ENCODE assay signal across 17 cellular contexts in the genomic region with DNA sequence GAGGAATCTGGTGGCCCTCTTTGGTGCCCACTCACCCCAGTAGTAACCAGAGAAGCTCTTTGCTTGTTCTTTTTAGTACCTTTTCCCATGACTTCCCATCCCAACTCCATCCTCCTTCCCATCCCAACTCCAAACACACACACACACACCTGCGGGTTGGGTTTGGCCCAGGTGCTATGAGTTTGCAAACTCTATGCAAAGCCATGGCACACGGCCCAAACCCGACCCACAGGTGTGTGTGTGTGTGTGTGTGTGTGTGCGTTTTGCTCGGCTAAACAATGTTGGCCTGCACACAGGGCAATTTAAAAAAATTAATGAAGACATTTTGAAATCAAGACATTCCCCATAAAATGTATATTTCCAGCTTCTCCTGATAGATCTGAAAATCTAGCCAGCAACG.
DNase-seq lines count a peak whose midpoint lies in the region; ATAC-seq and TF ChIP-seq lines count a peak whose summit lies in the region.
"Had no signal": no experiment of that assay in that cellular context is flagged by ENCODE, and none has a peak within 500 bp of the region (broad histone marks: within the 10 kb centered on the region; RNA-seq: fewer than 3 reads in every experiment).

No MANE protein-coding gene starts in this region.

- H3K27ac ChIP-seq in A673 (ENCODE audit: low read depth, low read length, poor library complexity, severe bottlenecking) (peak overlapping the region; percentile 80), HEK293 (ENCODE audit: extremely low read depth, low read depth, low read length) (peak overlapping the region; percentile 54; the same call in 1 of the 2 replicates), psoas muscle (peak overlapping the region; percentile 75), testis (no peak overlapping the region)

- no peak for TF ChIP-seq POLR2A in testis (IDR thresholded peaks at IDR 0.05)

- H3K4me3 ChIP-seq in A673 (ENCODE audit: low read depth, low read length, poor library complexity, severe bottlenecking) (peak overlapping the region; percentile 11), HEK293 (ENCODE audit: low read depth, low read length) (no peak overlapping the region), psoas muscle (no peak overlapping the region), testis (no peak overlapping the region)
- H3K4me3 ChIP-seq: K562 had no signal

- TF ChIP-seq CTCF in A673 (conservative IDR thresholded peaks at IDR 0.05; ENCODE audit: low read depth, low read length) (no peak), HEK293 (tag by site-specific recombination; IDR thresholded peaks at IDR 0.05) (no peak), psoas muscle (IDR thresholded peaks at IDR 0.05) (no peak), testis (IDR thresholded peaks at IDR 0.05) (no peak)

- H3K9me3 ChIP-seq in A673 (ENCODE audit: low read depth, low read length, poor library complexity, severe bottlenecking) (no peaks in the 10 kb centered on the region), HEK293 (ENCODE audit: control insufficient read depth, insufficient read depth, low read depth, low read length) (no peaks in the 10 kb centered on the region), psoas muscle (no peaks in the 10 kb centered on the region), testis (no peaks in the 10 kb centered on the region)

- H3K27me3 ChIP-seq in A673 (replicated peaks; ENCODE audit: insufficient read depth, low read depth, low read length, poor library complexity) (no peaks in the 10 kb centered on the region), psoas muscle (ENCODE audit: insufficient read depth in 3 of 3, low read length in 2 of 3) (no peaks in the 10 kb centered on the region), testis (no peaks in the 10 kb centered on the region)

- H3K36me3 ChIP-seq in A673 (ENCODE audit: insufficient read depth, low read length, poor library complexity, severe bottlenecking), result no peaks in the 10 kb centered on the region
- H3K36me3 ChIP-seq in HEK293 (ENCODE audit: control insufficient read depth in 2 of 2, insufficient read depth in 1 of 2, low read length in 2 of 2), result no peaks in the 10 kb centered on the region
- H3K36me3 ChIP-seq in psoas muscle (ENCODE audit: insufficient read depth in 1 of 2, low read depth in 1 of 2), result no peaks in the 10 kb centered on the region
- H3K36me3 ChIP-seq in testis (ENCODE audit: low read depth, missing control alignments), result no peaks in the 10 kb centered on the region

- DNase-seq in A673 (ENCODE audit: low spot score), result no peak
- DNase-seq in RPMI8226, result peak; percentile 55
- no peak for DNase-seq in psoas muscle
- no peak for DNase-seq in dermis blood vessel endothelial cell
- no peak for DNase-seq in testis
- DNase-seq in NOMO-1 treated with dmso at 0.1 percent for 144 hours (lab: John Stamatoyannopoulos, UW; ENCODE audit: unreplicated experiment), result no peak
- DNase-seq: ACHN; CD8-positive, alpha-beta memory T cell; DMS79 treated with DMSO at 0.1 percent for 48 hours; GOT3; NCI-H187; NCI-H226; NK-92 treated with Interleukin-12 subunit alpha and Interleukin-12 subunit beta, amount 100 ng/mL, for 24 hours; SHP77 treated with DMSO at 0.1 percent for 48 hours had no signal

- POLR2A ChIA-PET in A673 (lab: Charles Lee; ENCODE audit: low non-redundant PET) (no interaction called here), HEK293 (lab: Yijun Ruan, JAX) (no interaction called here)

- intact Hi-C loops in A673 (cut with micrococcal nuclease; ENCODE audit: unreplicated experiment), result no loop called here
- intact Hi-C loops in psoas muscle (cut with DNase I), result loop anchor here in 1 of 2 donors (10.0 kb wide), 1 partner anchor 273 kb away; no protein-coding TSS in a partner anchor
- intact Hi-C loops in testis (cut with DNase I; ENCODE audit: low total_unique reads), result no loop called here

- CTCF ChIA-PET in A673 (lab: Charles Lee) (no interaction called here), HEK293 (lab: Yijun Ruan, JAX) (interaction anchor here (0.6 to 1.1 kb wide), 2 partner anchors 19 to 42 kb away, joined by 3 read pairs; no protein-coding TSS in a partner anchor)

- no peak for ATAC-seq in psoas muscle
- ATAC-seq: K562, SK-N-SH treated with all-trans-retinoic acid at 6 μM for 48 hours had no signal

- WGBS in psoas muscle, 3 donors, result 78 to 95% (median 82%) methylated on average over 6 of the region's 6 CpGs
- WGBS in testis, 2 donors, result 89 to 94% methylated on average over 6 of the region's 6 CpGs

- H3K4me1 ChIP-seq in A673 (ENCODE audit: insufficient read depth, low read length, poor library complexity, severe bottlenecking) (peaks cover 67% of the 10 kb centered on the region), HEK293 (ENCODE audit: control insufficient read depth, insufficient read depth, low read length) (peaks cover 37% of the 10 kb centered on the region), psoas muscle (peaks cover 26% of the 10 kb centered on the region), testis (peaks cover 1% of the 10 kb centered on the region)

- BruUV-seq in A673 (replicated peaks; lab: Mats Ljungman, UMichigan), result no TSS peak

TF ChIP-seq in HEK293, 187 proteins besides CTCF, POLR2A, EP300 and RAD21:
- TF ChIP-seq SCRT1 (tag by site-specific recombination; IDR thresholded peaks at IDR 0.05; ENCODE audit: borderline replicate concordance) (0 out of 2 replicates have a peak, but pooled peaks have one; percentile 70), ZNF184 (tag by site-specific recombination; IDR thresholded peaks at IDR 0.05) (no peak)

Comparison
In these comparisons a context has a peak if more than half of its experiments do, and no peak if none do; other contexts are left out.
1. H3K27ac ChIP-seq: peak in A673 (single experiment), HEK293 (single experiment) and psoas muscle (single experiment); none in testis (0 of 2).